Comparison of ENCODE assay signal across 1 cellular context in genomic region chr3:52257911-52258310, GRCh38.
TF ChIP-seq lines count a peak whose summit lies in the region.

No MANE protein-coding gene starts in this region.

TF ChIP-seq in WTC11, 78 proteins besides CTCF, POLR2A, EP300 and RAD21 (continued from another document):
- TF ChIP-seq ATF6 (CRISPR knock-in tag; IDR thresholded peaks at IDR 0.05) (no peak), ZNF425 (CRISPR knock-in tag; conservative IDR thresholded peaks at IDR 0.05) (no peak), IRF2 (CRISPR knock-in tag; IDR thresholded peaks at IDR 0.05; ENCODE audit: borderline replicate concordance, low read depth) (no peak), E2F5 (CRISPR knock-in tag; IDR thresholded peaks at IDR 0.05) (no peak), ZNF317 (CRISPR knock-in tag; IDR thresholded peaks at IDR 0.05; ENCODE audit: borderline replicate concordance, low read depth) (no peak)
